Comparison of ENCODE assay signal across 11 cellular contexts in genomic region chr17:17350491-17351355, GRCh38. TPM values are rescaled to one million over a fixed set of nuclear protein-coding genes. Genes with fewer than 3 reads are reported as not detected.
DNase-seq lines count a peak whose midpoint lies in the region; ATAC-seq, FAIRE-seq and TF ChIP-seq lines count a peak whose summit lies in the region.
"Had no signal": no experiment of that assay in that cellular context is flagged by ENCODE, and none has a peak within 500 bp of the region (broad histone marks: within the 10 kb centered on the region; RNA-seq: fewer than 3 reads in every experiment).

No MANE protein-coding gene starts in this region.

- H3K27me3 ChIP-seq in mammary epithelial cell (ENCODE audit: insufficient read depth, low read length) (no peaks in the 10 kb centered on the region), breast epithelium (no peaks in the 10 kb centered on the region), MM.1S (replicated peaks; ENCODE audit: insufficient read depth, low read length) (no peaks in the 10 kb centered on the region)

- H2AFZ ChIP-seq in mammary epithelial cell (ENCODE audit: low read depth, low read length) (no peak overlapping the region), MM.1S (ENCODE audit: low read length) (no peak overlapping the region)

- H3K27me3 Mint-ChIP-seq in stimulated activated naive B cell treated with anti-CD40 and anti-IgM and Interleukin-4, amounts not matched to agents 10 μg/mL and 1 μg/mL and 100 μg/mL, for 72 hours: no peaks in the 10 kb centered on the region
- H3K27me3 Mint-ChIP-seq: activated CD4-positive, alpha-beta memory T cell treated with anti-CD3 and anti-CD28 coated beads, Interleukin-2, amount 10 ng/mL, durations not matched to agents 7 days and 5 days; type B pancreatic cell had no signal

- H3K4me3 ChIP-seq in mammary epithelial cell (replicated peaks in 1 of 3; ENCODE audit: insufficient read depth in 1 of 3, low read depth in 2 of 3, low read length in 3 of 3) (no peak overlapping the region), breast epithelium (no peak overlapping the region), MM.1S (ENCODE audit: low read length) (no peak overlapping the region)
- H3K4me3 ChIP-seq: SK-N-MC had no signal

- intact Hi-C loops in mammary epithelial cell (cut with micrococcal nuclease): loop anchor here (10.0 kb wide), 1 partner anchor 564 kb away; no protein-coding TSS in a partner anchor
- intact Hi-C loops in breast epithelium (cut with DNase I; ENCODE audit: low total_unique reads): loop anchor here (5.0 kb wide), 1 partner anchor 292 kb away; no protein-coding TSS in a partner anchor

- in situ Hi-C loops in mammary epithelial cell (cut with MboI; ENCODE audit: low sequenced_read_pairs in 2 of 2): loop anchor here (10.0 to 25.0 kb wide), 2 partner anchors 224 to 437 kb away; no protein-coding TSS in a partner anchor

- H3K36me3 Mint-ChIP-seq in stimulated activated naive B cell treated with anti-CD40 and anti-IgM and Interleukin-4, amounts not matched to agents 10 μg/mL and 1 μg/mL and 100 μg/mL, for 72 hours: no peaks in the 10 kb centered on the region
- H3K36me3 Mint-ChIP-seq: type B pancreatic cell had no signal

- TF ChIP-seq CTCF in mammary epithelial cell (conservative IDR thresholded peaks at IDR 0.05 in 1 of 2, IDR thresholded peaks at IDR 0.05 in 1 of 2; ENCODE audit: extremely low read depth in 1 of 2, insufficient read depth in 1 of 2, low read depth in 1 of 2, low read length in 2 of 2) (no peak), breast epithelium (IDR thresholded peaks at IDR 0.05) (no peak), MM.1S (IDR thresholded peaks at IDR 0.05; ENCODE audit: low read length) (no peak)

- H3K9ac ChIP-seq in mammary epithelial cell (ENCODE audit: insufficient read depth, low read length) (no peak overlapping the region), MM.1S (ENCODE audit: low read length) (no peak overlapping the region)

- BruUV-seq in mammary epithelial cell (replicated peaks; lab: Mats Ljungman, UMichigan): no TSS peak

- dilution Hi-C loops in mammary epithelial cell (cut with HindIII; ENCODE audit: low sequenced_read_pairs): loop anchor here (5.0 kb wide), 2 partner anchors 77 to 83 kb away; no protein-coding TSS in a partner anchor

- H3K79me2 ChIP-seq in mammary epithelial cell (ENCODE audit: insufficient read depth, low read length) (no peaks in the 10 kb centered on the region), MM.1S (ENCODE audit: low read length) (no peaks in the 10 kb centered on the region)

- CTCF ChIA-PET in mammary epithelial cell (lab: Charles Lee; ENCODE audit: low non-redundant PET): no interaction called here

- ATAC-seq in stimulated activated naive B cell treated with anti-CD40 and anti-IgM and Interleukin-4, amounts not matched to agents 10 μg/mL and 1 μg/mL and 100 μg/mL, for 72 hours (replicated peaks): no peak
- no peak for ATAC-seq in HG02938 (IDR thresholded peaks at IDR 0.05; ENCODE audit: unreplicated experiment)

- DNase-seq in mammary epithelial cell (peak; percentile 25), breast epithelium (ENCODE audit: low spot score in 2 of 2) (no peak), amniotic epithelial cell (ENCODE audit: low read depth) (peak; percentile 51), iPS DF 19.7 (ENCODE audit: low read depth, low spot score) (peak; percentile 15), urothelium cell line (ENCODE audit: low spot score) (peak; percentile 44), MM.1S (no peak)
- DNase-seq in stimulated activated naive B cell treated with anti-CD40 and anti-IgM and Interleukin-4, amounts not matched to agents 10 μg/mL and 1 μg/mL and 100 μg/mL, for 72 hours: no peak
- DNase-seq: activated CD4-positive, alpha-beta memory T cell treated with anti-CD3 and anti-CD28 coated beads, Interleukin-2, amount 10 ng/mL, durations not matched to agents 7 days and 5 days had no signal

- no peaks in the 10 kb centered on the region for H3K36me3 ChIP-seq in mammary epithelial cell (ENCODE audit: insufficient read depth, low read length)
- no peaks in the 10 kb centered on the region for H3K36me3 ChIP-seq in breast epithelium
- H3K36me3 ChIP-seq in MM.1S (replicated peaks; ENCODE audit: insufficient read depth, low read length): no peaks in the 10 kb centered on the region

- H3K9me3 ChIP-seq in mammary epithelial cell (replicated peaks; ENCODE audit: insufficient read depth, low read length) (no peaks in the 10 kb centered on the region), breast epithelium (no peaks in the 10 kb centered on the region), MM.1S (replicated peaks; ENCODE audit: insufficient read depth, low read length) (no peaks in the 10 kb centered on the region)

- no peak for TF ChIP-seq POLR2A in breast epithelium (IDR thresholded peaks at IDR 0.05)

- H3K4me1 ChIP-seq in mammary epithelial cell (ENCODE audit: insufficient read depth, low read length) (no peaks in the 10 kb centered on the region), breast epithelium (peaks cover 0 to 4% of the 10 kb centered on the region in 2 donors), MM.1S (ENCODE audit: low read length) (peaks cover 6% of the 10 kb centered on the region; the same call in 1 of the 2 replicates)

- no peak overlapping the region for H3K27ac Mint-ChIP-seq in stimulated activated naive B cell treated with anti-CD40 and anti-IgM and Interleukin-4, amounts not matched to agents 10 μg/mL and 1 μg/mL and 100 μg/mL, for 72 hours
- H3K27ac Mint-ChIP-seq: activated CD4-positive, alpha-beta memory T cell treated with anti-CD3 and anti-CD28 coated beads, Interleukin-2, amount 10 ng/mL, durations not matched to agents 7 days and 5 days; type B pancreatic cell had no signal

- H4K20me1 ChIP-seq in mammary epithelial cell (ENCODE audit: insufficient read depth, low read length): no peaks in the 10 kb centered on the region
- no peaks in the 10 kb centered on the region for H4K20me1 ChIP-seq in MM.1S (ENCODE audit: insufficient read depth, low read length)

- WGBS in mammary epithelial cell (ENCODE audit: low coverage, missing lambda C conversion rate): 57% methylated on average over 14 of the region's 19 CpGs

- no peaks in the 10 kb centered on the region for H3F3A ChIP-seq in MM.1S (ENCODE audit: insufficient read depth, low read length)

- no peak for FAIRE-seq in urothelium cell line (lab: Jason Lieb, UNC)

- H3K9me2 ChIP-seq in MM.1S (replicated peaks; ENCODE audit: insufficient read depth, low read length): no peaks in the 10 kb centered on the region

- H3K4me2 ChIP-seq in mammary epithelial cell (ENCODE audit: insufficient read depth, low read depth, low read length) (no peak overlapping the region), MM.1S (ENCODE audit: low read depth, low read length) (no peak overlapping the region)

- no peak overlapping the region for H3K4me3 Mint-ChIP-seq in stimulated activated naive B cell treated with anti-CD40 and anti-IgM and Interleukin-4, amounts not matched to agents 10 μg/mL and 1 μg/mL and 100 μg/mL, for 72 hours
- H3K4me3 Mint-ChIP-seq: activated CD4-positive, alpha-beta memory T cell treated with anti-CD3 and anti-CD28 coated beads, Interleukin-2, amount 10 ng/mL, durations not matched to agents 7 days and 5 days; type B pancreatic cell had no signal

- H3K27ac ChIP-seq in mammary epithelial cell (ENCODE audit: insufficient read depth, low read depth, low read length): no peak overlapping the region
- H3K27ac ChIP-seq in breast epithelium: no peak overlapping the region
- H3K27ac ChIP-seq in MM.1S (ENCODE audit: low read length): no peak overlapping the region
- H3K27ac ChIP-seq: SK-N-MC had no signal

- no peaks in the 10 kb centered on the region for H3K9me3 Mint-ChIP-seq in stimulated activated naive B cell treated with anti-CD40 and anti-IgM and Interleukin-4, amounts not matched to agents 10 μg/mL and 1 μg/mL and 100 μg/mL, for 72 hours
- H3K9me3 Mint-ChIP-seq: activated CD4-positive, alpha-beta memory T cell treated with anti-CD3 and anti-CD28 coated beads, Interleukin-2, amount 10 ng/mL, durations not matched to agents 7 days and 5 days; type B pancreatic cell had no signal

- peaks cover 4 to 6% of the 10 kb centered on the region in 2 donors for H3K4me1 Mint-ChIP-seq in stimulated activated naive B cell treated with anti-CD40 and anti-IgM and Interleukin-4, amounts not matched to agents 10 μg/mL and 1 μg/mL and 100 μg/mL, for 72 hours
- H3K4me1 Mint-ChIP-seq: activated CD4-positive, alpha-beta memory T cell treated with anti-CD3 and anti-CD28 coated beads, Interleukin-2, amount 10 ng/mL, durations not matched to agents 7 days and 5 days had no signal

RNA-seq across cellular contexts. Expression of gene NT5M, which starts 47.5 kb away (rescaled TPM):
- total RNA-seq in mammary epithelial cell (1 to 10 TPM; 3.2 to 3.8 TPM), breast epithelium (1 to 10 TPM; 1.0 to 4.6 (median 2.9) TPM)
- polyA plus RNA-seq in mammary epithelial cell: 1.3 TPM
- not detected for polyA minus RNA-seq in mammary epithelial cell

Comparison
In these comparisons a context has a peak if more than half of its experiments do, and no peak if none do; other contexts are left out.
1. DNase-seq: peak in mammary epithelial cell (single experiment), amniotic epithelial cell (single experiment), iPS DF 19.7 (single experiment) and urothelium cell line (single experiment); none in breast epithelium (0 of 2), stimulated activated naive B cell treated with anti-CD40 and anti-IgM and Interleukin-4, amounts not matched to agents 10 μg/mL and 1 μg/mL and 100 μg/mL, for 72 hours (single experiment) and MM.1S (single experiment).